ENCODE assay signal across 16 cellular contexts in the genomic region with DNA sequence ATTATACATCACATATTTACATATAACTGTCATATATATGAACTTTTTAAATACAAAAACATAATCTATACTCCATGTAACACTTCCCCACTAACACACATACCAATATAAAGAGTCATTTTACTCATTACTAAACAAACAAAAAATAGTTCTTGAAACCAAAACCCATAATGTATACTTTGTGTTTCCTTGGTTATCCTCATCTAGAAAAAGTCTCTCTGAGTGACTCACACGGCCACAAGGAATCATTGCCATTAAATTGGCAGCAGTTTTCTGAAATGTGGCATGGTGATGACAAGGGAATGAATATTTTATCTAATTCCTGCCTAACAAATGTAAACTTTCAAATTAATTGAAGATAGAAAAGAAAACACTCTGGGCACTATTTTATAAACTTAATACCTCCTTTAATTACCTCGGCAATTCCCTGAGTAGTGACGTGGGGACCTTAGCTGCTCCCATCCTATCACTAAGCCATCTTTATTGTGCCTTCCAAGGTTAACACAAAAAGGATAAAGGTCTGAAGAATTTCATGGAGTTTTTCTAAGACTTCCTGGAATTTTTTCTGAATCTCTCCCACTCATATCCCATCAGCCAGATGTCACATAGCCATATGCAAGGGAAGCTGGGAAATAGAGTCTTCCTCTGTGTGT.
DNase-seq lines count a peak whose midpoint lies in the region; ATAC-seq and TF ChIP-seq lines count a peak whose summit lies in the region.
"Had no signal": no experiment of that assay in that cellular context is flagged by ENCODE, and none has a peak within 500 bp of the region (broad histone marks: within the 10 kb centered on the region; RNA-seq: fewer than 3 reads in every experiment).

No MANE protein-coding gene starts in this region.

- H4K20me1 ChIP-seq in fibroblast of lung (ENCODE audit: control insufficient read depth, extremely low read depth, insufficient read depth, low read length): no peaks in the 10 kb centered on the region

- H3K27ac ChIP-seq in RWPE2 (ENCODE audit: poor library complexity, severe bottlenecking): peak overlapping the region; percentile 45
- H3K27ac ChIP-seq in fibroblast of lung (ENCODE audit: insufficient read depth, low read length): peak overlapping the region; percentile 53
- H3K27ac ChIP-seq in CD8-positive, alpha-beta T cell (ENCODE audit: low read depth, low read length): no peak overlapping the region
- H3K27ac ChIP-seq: adrenal gland, hepatocyte, sigmoid colon had no signal

- H3K9ac ChIP-seq in fibroblast of lung (ENCODE audit: insufficient read depth, low read length): no peak overlapping the region
- H3K9ac ChIP-seq in skeletal muscle satellite cell (ENCODE audit: low read depth, low read length): no peak overlapping the region

- no peak overlapping the region for H3K4me3 Mint-ChIP-seq in HFFc6
- no peak overlapping the region for H3K4me3 Mint-ChIP-seq in CD8-positive, alpha-beta T cell
- H3K4me3 Mint-ChIP-seq: activated CD4-positive, alpha-beta T cell treated with anti-CD3 and anti-CD28 coated beads for 36 hours had no signal

- intact Hi-C loops in CD8-positive, alpha-beta T cell (cut with DNase I, micrococcal nuclease): no loop called here

- TF ChIP-seq CTCF in HFFc6 (IDR thresholded peaks at IDR 0.05) (no peak), RWPE2 (IDR thresholded peaks at IDR 0.05; ENCODE audit: poor library complexity, severe bottlenecking) (no peak), fibroblast of lung (conservative IDR thresholded peaks at IDR 0.05 in 1 of 2, IDR thresholded peaks at IDR 0.05 in 1 of 2; ENCODE audit: low read depth in 1 of 2, low read length in 2 of 2) (no peak)
- no peak for TF ChIP-seq CTCF in CD8-positive, alpha-beta T cell (IDR thresholded peaks at IDR 0.05)

- CTCF ChIA-PET in CD8-positive, alpha-beta T cell (lab: Charles Lee): no interaction called here

- no peaks in the 10 kb centered on the region for H3K9me3 ChIP-seq in RWPE2 (ENCODE audit: severe bottlenecking)
- no peaks in the 10 kb centered on the region for H3K9me3 ChIP-seq in fibroblast of lung (ENCODE audit: control insufficient read depth, insufficient read depth, low read depth, low read length)
- H3K9me3 ChIP-seq in skeletal muscle satellite cell (replicated peaks; ENCODE audit: low read length): no peaks in the 10 kb centered on the region
- no peaks in the 10 kb centered on the region for H3K9me3 ChIP-seq in CD8-positive, alpha-beta T cell (ENCODE audit: low read length)
- H3K9me3 ChIP-seq: adrenal gland, sigmoid colon had no signal

- no peaks in the 10 kb centered on the region for H3K36me3 Mint-ChIP-seq in HFFc6 (ENCODE audit: low read depth)
- no peaks in the 10 kb centered on the region for H3K36me3 Mint-ChIP-seq in CD8-positive, alpha-beta T cell

- H3K27me3 ChIP-seq in RWPE2 (ENCODE audit: insufficient read depth, poor library complexity, severe bottlenecking): no peaks in the 10 kb centered on the region
- H3K27me3 ChIP-seq in fibroblast of lung (ENCODE audit: control insufficient read depth, insufficient read depth, low read length): no peaks in the 10 kb centered on the region
- no peaks in the 10 kb centered on the region for H3K27me3 ChIP-seq in skeletal muscle satellite cell (ENCODE audit: control insufficient read depth, insufficient read depth, low read length)
- no peaks in the 10 kb centered on the region for H3K27me3 ChIP-seq in CD8-positive, alpha-beta T cell (ENCODE audit: insufficient read depth, low read length)
- H3K27me3 ChIP-seq: adrenal gland, hepatocyte, sigmoid colon had no signal

- H3K4me3 ChIP-seq in RWPE2 (ENCODE audit: severe bottlenecking): no peak overlapping the region
- H3K4me3 ChIP-seq in fibroblast of lung (replicated peaks in 1 of 4; ENCODE audit: control extremely low read depth in 1 of 4, insufficient read depth in 1 of 4, low read depth in 3 of 4, low read length in 4 of 4): no peak overlapping the region
- H3K4me3 ChIP-seq in skeletal muscle satellite cell (ENCODE audit: low read length): no peak overlapping the region
- H3K4me3 ChIP-seq in CD8-positive, alpha-beta T cell (ENCODE audit: low read depth, low read length): no peak overlapping the region
- H3K4me3 ChIP-seq: adrenal gland, hepatocyte, sigmoid colon had no signal

- 0 out of 2 replicates have a peak, but pooled peaks cover 6% of the 10 kb centered on the region for H3K4me1 Mint-ChIP-seq in HFFc6 (ENCODE audit: low read depth)
- no peaks in the 10 kb centered on the region for H3K4me1 Mint-ChIP-seq in CD8-positive, alpha-beta T cell (ENCODE audit: low read depth)
- H3K4me1 Mint-ChIP-seq: activated CD4-positive, alpha-beta T cell treated with anti-CD3 and anti-CD28 coated beads for 36 hours had no signal

- peak overlapping the region; percentile 0; the same call in 1 of the 2 replicates for H3K27ac Mint-ChIP-seq in HFFc6
- H3K27ac Mint-ChIP-seq in CD8-positive, alpha-beta T cell: no peak overlapping the region
- H3K27ac Mint-ChIP-seq: activated CD4-positive, alpha-beta T cell treated with anti-CD3 and anti-CD28 coated beads for 36 hours had no signal

- H3K4me1 ChIP-seq in RWPE2 (ENCODE audit: insufficient read depth, poor library complexity, severe bottlenecking): peaks cover 9% of the 10 kb centered on the region
- peaks cover 7% of the 10 kb centered on the region for H3K4me1 ChIP-seq in fibroblast of lung (ENCODE audit: control insufficient read depth, extremely low read depth, insufficient read depth, low read length)
- H3K4me1 ChIP-seq in skeletal muscle satellite cell (ENCODE audit: control insufficient read depth, insufficient read depth, low read length): peaks cover 8% of the 10 kb centered on the region
- H3K4me1 ChIP-seq in CD8-positive, alpha-beta T cell (ENCODE audit: insufficient read depth, low read length): no peaks in the 10 kb centered on the region
- H3K4me1 ChIP-seq: adrenal gland, sigmoid colon had no signal

- no peak overlapping the region for H3K4me2 ChIP-seq in fibroblast of lung (ENCODE audit: extremely low read depth, insufficient read depth, low read length)
- peak overlapping the region; percentile 34 for H3K4me2 ChIP-seq in skeletal muscle satellite cell (ENCODE audit: low read length)
- H3K4me2 ChIP-seq: hepatocyte had no signal

- peaks cover 5% of the 10 kb centered on the region for H3K9me3 Mint-ChIP-seq in HFFc6
- H3K9me3 Mint-ChIP-seq in CD8-positive, alpha-beta T cell: peaks cover 4% of the 10 kb centered on the region

- H2AFZ ChIP-seq in fibroblast of lung (ENCODE audit: low read length): no peak overlapping the region
- H2AFZ ChIP-seq: hepatocyte had no signal

- H3K36me3 ChIP-seq in RWPE2 (ENCODE audit: low read depth) (no peaks in the 10 kb centered on the region), fibroblast of lung (ENCODE audit: control insufficient read depth, insufficient read depth, low read length) (no peaks in the 10 kb centered on the region), skeletal muscle satellite cell (ENCODE audit: insufficient read depth, low read length) (no peaks in the 10 kb centered on the region)
- no peaks in the 10 kb centered on the region for H3K36me3 ChIP-seq in CD8-positive, alpha-beta T cell (ENCODE audit: insufficient read depth, low read length)
- H3K36me3 ChIP-seq: adrenal gland, sigmoid colon had no signal

- POLR2A ChIA-PET in CD8-positive, alpha-beta T cell (lab: Charles Lee): no interaction called here

- DNase-seq in HFFc6 (peak; percentile 59), RWPE2 (ENCODE audit: low spot score) (no peak), fibroblast of lung (ENCODE audit: low read depth in 2 of 2) (peak; percentile 77 to 90), NCI-H1694 treated with DMSO at 0.1 percent for 48 hours (lab: John Stamatoyannopoulos, UW) (no peak)
- DNase-seq in effector CD8-positive, alpha-beta T cell (lab: John Stamatoyannopoulos, UW): no peak
- no peak for DNase-seq in stimulated activated CD4-positive, alpha-beta T cell treated with anti-CD3 and anti-CD28 coated beads, Interleukin-2, amount 100 ng/mL, for 24 hours
- no peak for DNase-seq in CD8-positive, alpha-beta T cell
- DNase-seq: activated CD4-positive, alpha-beta T cell treated with anti-CD3 and anti-CD28 coated beads for 36 hours; activated T-cell treated with anti-CD3 and anti-CD28 coated beads, Interleukin-2, amount 50 U/mL, for 48 hours; adrenal gland; NCI-H1105; NCI-H446; sigmoid colon; T-helper 2 cell had no signal

- no peaks in the 10 kb centered on the region for H3K79me2 ChIP-seq in fibroblast of lung (ENCODE audit: control insufficient read depth, insufficient read depth, low read length)
- H3K79me2 ChIP-seq: hepatocyte had no signal

- no peaks in the 10 kb centered on the region for H3K27me3 Mint-ChIP-seq in HFFc6 (ENCODE audit: insufficient read depth)
- H3K27me3 Mint-ChIP-seq in CD8-positive, alpha-beta T cell (ENCODE audit: low read depth): no peaks in the 10 kb centered on the region
- H3K27me3 Mint-ChIP-seq: activated CD4-positive, alpha-beta T cell treated with anti-CD3 and anti-CD28 coated beads for 36 hours had no signal

- ATAC-seq in RWPE2 (ENCODE audit: low read depth): peak; percentile 99
- no peak for ATAC-seq in CD8-positive, alpha-beta T cell
- ATAC-seq: activated CD4-positive, alpha-beta T cell treated with anti-CD3 and anti-CD28 coated beads for 36 hours had no signal

Comparison
In these comparisons a context has a peak if more than half of its experiments do, and no peak if none do; other contexts are left out.
1. DNase-seq: peak in HFFc6 (single experiment) and fibroblast of lung (2 of 2); none in RWPE2 (single experiment), effector CD8-positive, alpha-beta T cell (single experiment), stimulated activated CD4-positive, alpha-beta T cell treated with anti-CD3 and anti-CD28 coated beads, Interleukin-2, amount 100 ng/mL, for 24 hours (0 of 2), NCI-H1694 treated with DMSO at 0.1 percent for 48 hours (single experiment) and CD8-positive, alpha-beta T cell (0 of 7).